24 cellular contexts compared by ENCODE assay signal in genomic region chr14:96418075-96418474, GRCh38.
"Had no signal": no experiment of that assay in that cellular context is flagged by ENCODE, and none has a peak within 500 bp of the region (broad histone marks: within the 10 kb centered on the region; RNA-seq: fewer than 3 reads in every experiment).

No MANE protein-coding gene starts in this region.

- H3K4me1 ChIP-seq: esophagus muscularis mucosa, foreskin keratinocyte, gastroesophageal sphincter, heart left ventricle, left lung, lower lobe of right lung had no signal

- H2AFZ ChIP-seq: hepatocyte had no signal

- H3K79me2 ChIP-seq: hepatocyte had no signal

- H3K36me3 Mint-ChIP-seq: mesothelial cell of epicardium, naive B cell had no signal

- DNase-seq: dermis blood vessel endothelial cell; dorsolateral prefrontal cortex; effector CD4-positive, alpha-beta T cell; effector memory CD4-positive, alpha-beta T cell; foreskin keratinocyte; heart left ventricle; hypothalamus; left cardiac atrium; left lung; left ventricle myocardium superior; lower lobe of right lung; mesenchymal stem cell; mucosa of descending colon; naive B cell had no signal

- H3K4me3 ChIP-seq: coronary artery, dorsolateral prefrontal cortex, esophagus muscularis mucosa, gastroesophageal sphincter, heart left ventricle, hepatocyte, left lung, lower lobe of right lung, mucosa of descending colon had no signal

- H3K4me2 ChIP-seq: hepatocyte had no signal

- H3K27ac Mint-ChIP-seq: mesothelial cell of epicardium had no signal

- FAIRE-seq: colon, endothelial cell of umbilical vein, frontal cortex, islet of Langerhans, keratinocyte had no signal

- H3K4me1 Mint-ChIP-seq: naive B cell had no signal

- H3K36me3 ChIP-seq: esophagus muscularis mucosa, gastroesophageal sphincter, heart left ventricle, left lung, lower lobe of right lung had no signal

- H3K4me3 Mint-ChIP-seq: mesothelial cell of epicardium, naive B cell had no signal

- ATAC-seq: foreskin keratinocyte, gastroesophageal sphincter, heart left ventricle, left cardiac atrium, left lung, left ventricle myocardium superior, lower lobe of right lung, mucosa of descending colon had no signal

- H3K9me3 Mint-ChIP-seq: mesothelial cell of epicardium, naive B cell had no signal

- H3K27me3 ChIP-seq: dorsolateral prefrontal cortex, foreskin keratinocyte, gastroesophageal sphincter, heart left ventricle, hepatocyte had no signal

- H3K27ac ChIP-seq: coronary artery, dorsolateral prefrontal cortex, esophagus muscularis mucosa, foreskin keratinocyte, gastroesophageal sphincter, heart left ventricle, hepatocyte, left lung, lower lobe of right lung had no signal

- H3K9me3 ChIP-seq: esophagus muscularis mucosa, gastroesophageal sphincter, heart left ventricle, left lung, lower lobe of right lung, mucosa of descending colon had no signal
